8 cellular contexts compared by ENCODE assay signal in the genomic region with DNA sequence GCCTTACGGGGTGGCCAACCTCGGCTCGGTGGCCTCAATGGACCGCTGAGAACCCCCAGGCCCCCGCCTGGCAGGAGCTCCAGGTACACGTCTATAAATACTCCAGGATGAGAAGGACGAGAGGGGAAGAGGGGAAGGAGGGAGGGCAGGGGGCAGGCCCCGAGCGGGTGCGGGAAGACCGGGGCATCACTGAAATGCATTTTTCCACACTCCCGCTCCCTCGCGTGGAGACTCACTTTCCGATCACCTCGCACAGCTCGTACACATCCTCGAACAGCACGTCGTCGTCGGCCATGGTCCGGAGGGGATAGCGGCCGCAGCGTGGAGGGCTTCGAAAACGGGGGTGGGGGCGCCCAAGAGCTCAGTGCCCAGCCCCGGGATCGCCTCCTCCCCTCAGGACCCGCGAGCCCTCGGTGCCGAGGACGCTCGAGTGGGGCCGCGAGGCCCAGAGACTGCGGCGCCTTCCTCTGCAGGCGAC. TPM values are rescaled to one million over a fixed set of nuclear protein-coding genes. Genes with fewer than 3 reads are reported as not detected.
DNase-seq lines count a peak whose midpoint lies in the region; ATAC-seq, FAIRE-seq and TF ChIP-seq lines count a peak whose summit lies in the region.

No MANE protein-coding gene starts in this region.

- peaks cover 50% of the 10 kb centered on the region for H3K79me2 ChIP-seq in HCT116 (ENCODE audit: insufficient read depth, low read length)

- H2AFZ ChIP-seq in HCT116 (ENCODE audit: low read depth, low read length, poor library complexity, severe bottlenecking), result no peak overlapping the region

- ATAC-seq in HCT116 (peak; percentile 32), Right ventricle myocardium superior (ENCODE audit: poor library complexity) (no peak), pancreas (peak in 3 of 4 donors; percentile 1 to 24 (median 9)), HG03045 (IDR thresholded peaks at IDR 0.05; ENCODE audit: unreplicated experiment) (no peak)

- H4K20me1 ChIP-seq in HCT116 (ENCODE audit: insufficient read depth), result no peaks in the 10 kb centered on the region

- in situ Hi-C loops in G401 (cut with HindIII; ENCODE audit: low sequenced_read_pairs), result no loop called here

- peaks cover 2 to 12% of the 10 kb centered on the region in 2 experiments; a peak in 3 of 4 replicates for H3K4me1 ChIP-seq in HCT116 (ENCODE audit: control insufficient read depth in 1 of 2, insufficient read depth in 2 of 2, low read length in 2 of 2)
- peaks cover 0 to 3% (median 0%) of the 10 kb centered on the region in 3 donors for H3K4me1 ChIP-seq in pancreas

- H3K36me3 Mint-ChIP-seq in activated naive CD4-positive, alpha-beta T cell treated with anti-CD3 and anti-CD28 coated beads for 36 hours (ENCODE audit: low read depth), result no peaks in the 10 kb centered on the region

- intact Hi-C loops in HCT116 (cut with micrococcal nuclease), result no loop called here
- intact Hi-C loops in activated naive CD4-positive, alpha-beta T cell treated with anti-CD3 and anti-CD28 coated beads for 36 hours (cut with micrococcal nuclease), result loop anchor here (2.0 to 10.0 kb wide), 6 partner anchors 124 to 1732 kb away; partner anchors contain the start of genes DDX3X, MAOA and USP9X
- intact Hi-C loops in Right ventricle myocardium superior (cut with DNase I), result no loop called here
- intact Hi-C loops in pancreas (cut with DNase I), result no loop called here

- H3K27me3 Mint-ChIP-seq in activated naive CD4-positive, alpha-beta T cell treated with anti-CD3 and anti-CD28 coated beads for 36 hours (ENCODE audit: low read depth), result no peaks in the 10 kb centered on the region

- no peaks in the 10 kb centered on the region for H3K9me3 ChIP-seq in HCT116 (ENCODE audit: control insufficient read depth in 1 of 2, insufficient read depth in 1 of 2, low read depth in 1 of 2, low read length in 2 of 2)
- H3K9me3 ChIP-seq in pancreas, result no peaks in the 10 kb centered on the region

- H3K27ac ChIP-seq in HCT116 (ENCODE audit: low read depth, low read length) (peak overlapping the region; percentile 69), pancreas (peak overlapping the region in 2 of 4 donors; percentile 57 to 77)

- POLR2A ChIA-PET in HCT116 (lab: Charles Lee), result no interaction called here

- peak overlapping the region; percentile 69 for H3K9ac ChIP-seq in HCT116 (ENCODE audit: low read length)

- CTCF ChIA-PET in HCT116 (lab: Charles Lee), result no interaction called here
- CTCF ChIA-PET in activated naive CD4-positive, alpha-beta T cell treated with anti-CD3 and anti-CD28 coated beads for 36 hours (lab: Charles Lee), result no interaction called here

- RAD21 ChIA-PET in HCT116 (lab: Charles Lee; ENCODE audit: low non-redundant PET in 1 of 2, low total read pairs in 2 of 2, uncharacterized antibody in 2 of 2, unreplicated experiment in 2 of 2), result no interaction called here

- peaks cover 30% of the 10 kb centered on the region for H3K4me1 Mint-ChIP-seq in activated naive CD4-positive, alpha-beta T cell treated with anti-CD3 and anti-CD28 coated beads for 36 hours (ENCODE audit: low read depth)

- no TSS peak for BruUV-seq in HCT116 (replicated peaks; lab: Mats Ljungman, UMichigan)

- no peak for FAIRE-seq in pancreas (lab: Jason Lieb, UNC)

- H3K27me3 ChIP-seq in HCT116 (ENCODE audit: insufficient read depth, low read length), result no peaks in the 10 kb centered on the region
- no peaks in the 10 kb centered on the region for H3K27me3 ChIP-seq in pancreas

- H3K9me3 Mint-ChIP-seq in activated naive CD4-positive, alpha-beta T cell treated with anti-CD3 and anti-CD28 coated beads for 36 hours, result no peaks in the 10 kb centered on the region

- H3K27ac Mint-ChIP-seq in activated naive CD4-positive, alpha-beta T cell treated with anti-CD3 and anti-CD28 coated beads for 36 hours, result peak overlapping the region; percentile 73

- H3K4me3 ChIP-seq in HCT116 (replicated peaks in 1 of 2; ENCODE audit: low read depth in 1 of 2, low read length in 2 of 2), result peak overlapping the region; percentile 55 to 76
- peak overlapping the region; percentile 27 to 52 (median 46) for H3K4me3 ChIP-seq in pancreas

- no peak for TF ChIP-seq RAD21 in HCT116 (IDR thresholded peaks at IDR 0.05; ENCODE audit: low read depth)

- no peak for TF ChIP-seq CTCF in HCT116 (IDR thresholded peaks at IDR 0.05 in 2 of 3, conservative IDR thresholded peaks at IDR 0.05 in 1 of 3; ENCODE audit: borderline replicate concordance in 1 of 3, insufficient read depth in 1 of 3, low read depth in 2 of 3, low read length in 2 of 3)
- TF ChIP-seq CTCF in pancreas (IDR thresholded peaks at IDR 0.05), result no peak

- DNase-seq in G401 (ENCODE audit: low spot score), result peak; percentile 11
- DNase-seq in HCT116 (ENCODE audit: low read depth, low spot score), result no peak
- peak; percentile 34 for DNase-seq in NCI-H345 (lab: John Stamatoyannopoulos, UW)
- DNase-seq in activated naive CD4-positive, alpha-beta T cell treated with anti-CD3 and anti-CD28 coated beads for 36 hours, result peak; percentile 23
- DNase-seq in Right ventricle myocardium superior, result peak; percentile 44
- peak; percentile 7 to 71 (median 39) for DNase-seq in pancreas
- no peak for DNase-seq in NOMO-1 treated with dmso at 0.1 percent for 144 hours (lab: John Stamatoyannopoulos, UW; ENCODE audit: unreplicated experiment)

- no peaks in the 10 kb centered on the region for H3K9me2 ChIP-seq in HCT116 (ENCODE audit: insufficient read depth)

- WGBS in pancreas, 2 donors, result 0 to 32% methylated on average over 30 to 40 of the region's 42 CpGs

- no peak for TF ChIP-seq POLR2A in HCT116 (IDR thresholded peaks at IDR 0.05; ENCODE audit: borderline replicate concordance, extremely low read depth, insufficient read depth, insufficient read length)

- H3K36me3 ChIP-seq in HCT116 (ENCODE audit: control insufficient read depth in 1 of 2, insufficient read depth in 2 of 2, low read length in 2 of 2), result no peaks in the 10 kb centered on the region
- H3K36me3 ChIP-seq in pancreas, result no peaks in the 10 kb centered on the region

- peak overlapping the region; percentile 85 for H3K4me2 ChIP-seq in HCT116 (ENCODE audit: low read length)

- peak overlapping the region; percentile 82 for H3K4me3 Mint-ChIP-seq in activated naive CD4-positive, alpha-beta T cell treated with anti-CD3 and anti-CD28 coated beads for 36 hours

TF ChIP-seq in HCT116, 20 proteins besides CTCF, POLR2A, EP300 and RAD21:
- TF ChIP-seq, protein P1, sequence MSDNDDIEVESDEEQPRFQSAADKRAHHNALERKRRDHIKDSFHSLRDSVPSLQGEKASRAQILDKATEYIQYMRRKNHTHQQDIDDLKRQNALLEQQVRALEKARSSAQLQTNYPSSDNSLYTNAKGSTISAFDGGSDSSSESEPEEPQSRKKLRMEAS (IDR thresholded peaks at IDR 0.05), result peak; percentile 3; the same call in 1 of the 2 replicates
- TF ChIP-seq CEBPB (IDR thresholded peaks at IDR 0.05; ENCODE audit: low read depth), result no peak

RNA-seq across cellular contexts. Expression of gene CASK, which starts 0.6 kb away (rescaled TPM):
- 13.1 and 43.2 TPM in 2 replicates for total RNA-seq in G401 (2014; rRNA removed; shearing (Covaris generic))
- total RNA-seq in HCT116 (2021; ENCODE audit: unreplicated experiment) (39.0 TPM), Right ventricle myocardium superior (12.4 TPM), pancreas (10 to 100 TPM; 21.7 to 42.5 (median 25.5) TPM)
- 26.4 and 27.8 TPM in 2 replicates for polyA plus RNA-seq in HCT116 (2012)
- 10 to 100 TPM; 15.4 to 18.9 TPM for total RNA-seq in activated naive CD4-positive, alpha-beta T cell treated with anti-CD3 and anti-CD28 coated beads for 36 hours
- polyA plus RNA-seq in pancreas, result 1 to 10 TPM; 4.7 to 6.6 TPM

Comparison
In these comparisons a context has a peak if more than half of its experiments do, and no peak if none do; other contexts are left out.
1. DNase-seq: peak in G401 (single experiment), NCI-H345 (single experiment), activated naive CD4-positive, alpha-beta T cell treated with anti-CD3 and anti-CD28 coated beads for 36 hours (single experiment), Right ventricle myocardium superior (single experiment) and pancreas (6 of 6); none in HCT116 (single experiment) and NOMO-1 treated with dmso at 0.1 percent for 144 hours (single experiment).
2. ATAC-seq: peak in HCT116 (single experiment) and pancreas (3 of 4); none in Right ventricle myocardium superior (single experiment) and HG03045 (single experiment).